In genomic region chr14:96421236-96421635, GRCh38 we compare ENCODE assay signal across 19 cellular contexts. TPM values are rescaled to one million over a fixed set of nuclear protein-coding genes. Genes with fewer than 3 reads are reported as not detected.
DNase-seq lines count a peak whose midpoint lies in the region; ATAC-seq and TF ChIP-seq lines count a peak whose summit lies in the region.
"Had no signal": no experiment of that assay in that cellular context is flagged by ENCODE, and none has a peak within 500 bp of the region (broad histone marks: within the 10 kb centered on the region; RNA-seq: fewer than 3 reads in every experiment).

No MANE protein-coding gene starts in this region.

- H3K4me1 ChIP-seq in IMR-90 (ENCODE audit: control insufficient read depth, insufficient read depth, low read length) (peaks cover 2% of the 10 kb centered on the region; the same call in 1 of the 2 replicates), neural progenitor cell (peaks cover 6% of the 10 kb centered on the region), prostate gland (replicated peaks) (no peaks in the 10 kb centered on the region), tibial nerve (peaks cover 0 to 8% (median 0%) of the 10 kb centered on the region in 4 donors)
- H3K4me1 ChIP-seq: BLaER1, Caco-2 had no signal

- H3K14ac ChIP-seq in IMR-90 (replicated peaks; ENCODE audit: low read depth, low read length): no peak overlapping the region

- H3F3A ChIP-seq in neural progenitor cell (ENCODE audit: low read depth): no peaks in the 10 kb centered on the region

- TF ChIP-seq POLR2A in IMR-90 (IDR thresholded peaks at IDR 0.05; ENCODE audit: low read depth, low read length) (no peak), prostate gland (IDR thresholded peaks at IDR 0.05) (no peak), tibial nerve (IDR thresholded peaks at IDR 0.05) (no peak)

- H4K5ac ChIP-seq in IMR-90 (ENCODE audit: low read depth, low read length): no peak overlapping the region

- H3K27me3 Mint-ChIP-seq in neural progenitor cell (ENCODE audit: insufficient read depth, low read depth): no peaks in the 10 kb centered on the region
- H3K27me3 Mint-ChIP-seq: CD4-positive, CD25-positive, alpha-beta regulatory T cell had no signal

- H2AK9ac ChIP-seq in IMR-90 (replicated peaks; ENCODE audit: low read depth, low read length, poor library complexity): no peak overlapping the region

- H3K18ac ChIP-seq in IMR-90 (ENCODE audit: low read depth, low read length): no peak overlapping the region

- ATAC-seq in IMR-90 (ENCODE audit: low read depth) (no peak), HG03520 (IDR thresholded peaks at IDR 0.05; ENCODE audit: unreplicated experiment) (no peak)
- ATAC-seq: CD8-positive, alpha-beta T cell had no signal

- H3K27ac Mint-ChIP-seq in neural progenitor cell: peak overlapping the region; percentile 46
- H3K27ac Mint-ChIP-seq: B cell; CD4-positive, CD25-positive, alpha-beta regulatory T cell; CD8-positive, alpha-beta T cell had no signal

- intact Hi-C loops in IMR-90 (cut with micrococcal nuclease) (loop anchor here (5.0 to 10.0 kb wide), 2 partner anchors 59 to 856 kb away; partner anchors contain the start of genes ATG2B and GSKIP), prostate gland (cut with DNase I) (loop anchor here (5.0 kb wide), 2 partner anchors 124 to 319 kb away; no protein-coding TSS in a partner anchor)

- POLR2A ChIA-PET in IMR-90 (lab: Charles Lee; ENCODE audit: unreplicated experiment): interaction anchor here (0.6 kb wide), 2 partner anchors 52 to 202 kb away, joined by 3 read pairs; no protein-coding TSS in a partner anchor

- no peak overlapping the region for H2AFZ ChIP-seq in IMR-90 (replicated peaks; ENCODE audit: low read length, poor library complexity)
- H2AFZ ChIP-seq in neural progenitor cell (replicated peaks): no peak overlapping the region
- H2AFZ ChIP-seq: GM23248 had no signal

- H4K91ac ChIP-seq in IMR-90 (ENCODE audit: insufficient read depth, low read depth, low read length): no peak overlapping the region

- in situ Hi-C loops in IMR-90 (cut with MboI; ENCODE audit: low sequenced_read_pairs): loop anchor here (5.0 to 25.0 kb wide), 2 partner anchors 324 to 859 kb away; no protein-coding TSS in a partner anchor

- H3K27ac ChIP-seq in IMR-90 (ENCODE audit: insufficient read depth, low read length) (no peak overlapping the region), neural progenitor cell (no peak overlapping the region), prostate gland (no peak overlapping the region), tibial nerve (no peak overlapping the region)
- H3K27ac ChIP-seq: 22Rv1, BLaER1, C4-2B, GM23248 had no signal

- peaks cover 27% of the 10 kb centered on the region for H3K4me1 Mint-ChIP-seq in neural progenitor cell

- H3K4ac ChIP-seq in IMR-90 (ENCODE audit: low read depth, low read length): no peak overlapping the region

- dilution Hi-C loops in IMR-90 (cut with HindIII; ENCODE audit: low sequenced_read_pairs, unreplicated experiment): no loop called here

- no peaks in the 10 kb centered on the region for H3K27me3 ChIP-seq in IMR-90 (ENCODE audit: control insufficient read depth, insufficient read depth, low read length)
- no peaks in the 10 kb centered on the region for H3K27me3 ChIP-seq in neural progenitor cell
- no peaks in the 10 kb centered on the region for H3K27me3 ChIP-seq in prostate gland (replicated peaks; ENCODE audit: insufficient read depth)
- no peaks in the 10 kb centered on the region for H3K27me3 ChIP-seq in tibial nerve
- H3K27me3 ChIP-seq: BLaER1 had no signal

- H2BK15ac ChIP-seq in IMR-90 (ENCODE audit: low read depth, low read length): no peak overlapping the region

- H3K4me2 ChIP-seq in IMR-90 (ENCODE audit: low read depth, low read length) (no peak overlapping the region), neural progenitor cell (no peak overlapping the region)
- H3K4me2 ChIP-seq: BLaER1 had no signal

- H3K56ac ChIP-seq in IMR-90 (ENCODE audit: extremely low read depth, insufficient read depth, low read length): no peak overlapping the region

- 47% methylated on average over 6 of the region's 6 CpGs; no CpG with 5 or more reads in 1 of the 2 experiments for WGBS in IMR-90 (ENCODE audit: extremely low coverage in 2 of 2, insufficient read length in 1 of 2), 2 experiments
- 90% methylated on average over 6 of the region's 6 CpGs for WGBS in prostate gland
- WGBS in tibial nerve, 2 donors: 87 to 90% methylated on average over 6 of the region's 6 CpGs

- H3K9me1 ChIP-seq in IMR-90 (ENCODE audit: insufficient read depth, low read length): no peaks in the 10 kb centered on the region

- no peak for TF ChIP-seq CTCF in IMR-90 (conservative IDR thresholded peaks at IDR 0.05; ENCODE audit: low read depth, low read length)
- no peak for TF ChIP-seq CTCF in fibroblast of pulmonary artery (IDR thresholded peaks at IDR 0.05; ENCODE audit: low read length, missing control alignments)
- TF ChIP-seq CTCF in neural progenitor cell (IDR thresholded peaks at IDR 0.05): no peak
- no peak for TF ChIP-seq CTCF in prostate gland (IDR thresholded peaks at IDR 0.05)
- TF ChIP-seq CTCF in tibial nerve (IDR thresholded peaks at IDR 0.05): no peak

- no peak overlapping the region for H3K23ac ChIP-seq in IMR-90 (ENCODE audit: low read depth, low read length)

- BruUV-seq in IMR-90 (replicated peaks; lab: Mats Ljungman, UMichigan): no TSS peak

- H3K9ac ChIP-seq in IMR-90 (ENCODE audit: low read depth, low read length) (no peak overlapping the region), neural progenitor cell (no peak overlapping the region)
- H3K9ac ChIP-seq: BLaER1, GM23248 had no signal

- no peaks in the 10 kb centered on the region for H3K79me1 ChIP-seq in IMR-90 (ENCODE audit: low read depth in 1 of 2, low read length in 2 of 2)

- no peak overlapping the region for H2BK120ac ChIP-seq in IMR-90 (ENCODE audit: low read depth, low read length)

- no peak overlapping the region for H2AK5ac ChIP-seq in IMR-90 (ENCODE audit: low read depth, low read length)

- no peak overlapping the region for H2BK5ac ChIP-seq in IMR-90 (ENCODE audit: low read depth, low read length, poor library complexity, severe bottlenecking)

- CTCF ChIA-PET in IMR-90 (lab: Yijun Ruan, JAX): no interaction called here

- H3K9me3 Mint-ChIP-seq in neural progenitor cell: no peaks in the 10 kb centered on the region
- H3K9me3 Mint-ChIP-seq: CD4-positive, CD25-positive, alpha-beta regulatory T cell; CD8-positive, alpha-beta T cell had no signal

- H4K20me1 ChIP-seq in IMR-90 (ENCODE audit: insufficient read depth, low read length): no peaks in the 10 kb centered on the region
- H4K20me1 ChIP-seq in neural progenitor cell (ENCODE audit: low read depth): no peaks in the 10 kb centered on the region
- H4K20me1 ChIP-seq: BLaER1 had no signal

- H3K9me3 ChIP-seq in IMR-90 (ENCODE audit: control insufficient read depth, insufficient read depth, low read length): no peaks in the 10 kb centered on the region
- no peaks in the 10 kb centered on the region for H3K9me3 ChIP-seq in neural progenitor cell (ENCODE audit: low read depth)
- H3K9me3 ChIP-seq in prostate gland: no peaks in the 10 kb centered on the region
- no peaks in the 10 kb centered on the region for H3K9me3 ChIP-seq in tibial nerve
- H3K9me3 ChIP-seq: Caco-2 had no signal

- H3K36me3 Mint-ChIP-seq in neural progenitor cell: no peaks in the 10 kb centered on the region
- H3K36me3 Mint-ChIP-seq: CD4-positive, CD25-positive, alpha-beta regulatory T cell; CD8-positive, alpha-beta T cell had no signal

- no peak for TF ChIP-seq EP300 in tibial nerve (IDR thresholded peaks at IDR 0.05)

- H4K8ac ChIP-seq in IMR-90 (ENCODE audit: low read depth in 2 of 2, low read length in 2 of 2): no peak overlapping the region

- no peak for TF ChIP-seq RAD21 in IMR-90 (IDR thresholded peaks at IDR 0.05; ENCODE audit: low read length)

- H3K36me3 ChIP-seq in IMR-90 (ENCODE audit: control insufficient read depth, insufficient read depth, low read length) (no peaks in the 10 kb centered on the region), neural progenitor cell (no peaks in the 10 kb centered on the region), prostate gland (no peaks in the 10 kb centered on the region), tibial nerve (no peaks in the 10 kb centered on the region)
- H3K36me3 ChIP-seq: BLaER1 had no signal

- DNase-seq in IMR-90 (peak; percentile 10), amniotic epithelial cell (ENCODE audit: low read depth) (peak; percentile 44), fibroblast of pulmonary artery (ENCODE audit: low read depth) (peak; percentile 23), neural progenitor cell (ENCODE audit: low spot score) (no peak), prostate gland (ENCODE audit: low spot score) (no peak), tibial nerve (ENCODE audit: low spot score in 2 of 2) (no peak)
- DNase-seq: Caco-2; CD4-positive, CD25-positive, alpha-beta regulatory T cell; CD8-positive, alpha-beta T cell; DMS153; DND-41; GM23248; H7; HCEC 1CT had no signal

- no peak overlapping the region for H3K4me3 Mint-ChIP-seq in neural progenitor cell
- H3K4me3 Mint-ChIP-seq: B cell; CD4-positive, CD25-positive, alpha-beta regulatory T cell; CD8-positive, alpha-beta T cell had no signal

- no peaks in the 10 kb centered on the region for H3K79me2 ChIP-seq in neural progenitor cell (ENCODE audit: low read depth)

- H2BK20ac ChIP-seq in IMR-90 (ENCODE audit: low read depth, low read length): no peak overlapping the region

- H3K4me3 ChIP-seq in IMR-90 (ENCODE audit: insufficient read depth, low read depth, low read length) (no peak overlapping the region), fibroblast of pulmonary artery (replicated peaks; ENCODE audit: low read depth, low read length) (no peak overlapping the region), neural progenitor cell (no peak overlapping the region), prostate gland (no peak overlapping the region), tibial nerve (no peak overlapping the region)
- H3K4me3 ChIP-seq: BLaER1, GM23248 had no signal

RNA-seq across cellular contexts. Expression of gene AK7, which starts 29.3 kb away (rescaled TPM):
- total RNA-seq in IMR-90 (2012; rRNA removed) (under 0.01 TPM in 1 of 2 replicates, not detected in the other), neural progenitor cell (ENCODE audit: low replicate concordance) (8.0 and 9.0 TPM in 2 replicates), prostate gland (1 to 10 TPM; 3.3 to 4.0 TPM), tibial nerve (1 to 10 TPM in 3 of 4 donors, under 1 TPM in 1; 0.90 to 8.4 (median 4.4) TPM)
- 0.10 and 0.21 TPM in 2 replicates for polyA plus RNA-seq in IMR-90 (2012; rRNA removed)
- 0.06 and 0.12 TPM in 2 replicates for polyA plus RNA-seq in IMR-90 (2012; cell fraction: cytosol; rRNA removed)
- 0.32 TPM in 1 of 2 replicates, not detected in the other for polyA plus RNA-seq in IMR-90 (2012; cell fraction: nucleus; rRNA removed; ENCODE audit: low replicate concordance)
- total RNA-seq: CD4-positive, CD25-positive, alpha-beta regulatory T cell; CD8-positive, alpha-beta T cell; GM23248 had no signal

RNA-seq across cellular contexts. Expression of gene GSKIP, which starts 57.9 kb away (rescaled TPM):
- total RNA-seq in IMR-90 (2012; rRNA removed): 22.0 and 34.7 TPM in 2 replicates
- polyA plus RNA-seq in IMR-90 (2012; rRNA removed): 9.4 and 11.7 TPM in 2 replicates
- polyA plus RNA-seq in IMR-90 (2012; cell fraction: cytosol; rRNA removed): 1.6 and 2.8 TPM in 2 replicates
- 0.50 and 4.1 TPM in 2 replicates for polyA plus RNA-seq in IMR-90 (2012; cell fraction: nucleus; rRNA removed; ENCODE audit: low replicate concordance)
- 48.4 and 73.2 TPM in 2 replicates for total RNA-seq in neural progenitor cell (ENCODE audit: low replicate concordance)
- 10 to 100 TPM; 10.7 to 28.9 TPM for total RNA-seq in prostate gland
- total RNA-seq in tibial nerve: 10 to 100 TPM in 3 of 4 donors, 1 to 10 TPM in 1; 9.9 to 23.2 (median 13.3) TPM

RNA-seq across cellular contexts. Expression of gene ATG2B, which starts 58.1 kb away (rescaled TPM):
- 20.6 and 22.0 TPM in 2 replicates for total RNA-seq in IMR-90 (2012; rRNA removed)
- polyA plus RNA-seq in IMR-90 (2012; rRNA removed): 6.1 and 6.9 TPM in 2 replicates
- polyA plus RNA-seq in IMR-90 (2012; cell fraction: cytosol; rRNA removed): 1.8 and 2.9 TPM in 2 replicates
- 4.7 and 21.1 TPM in 2 replicates for polyA plus RNA-seq in IMR-90 (2012; cell fraction: nucleus; rRNA removed; ENCODE audit: low replicate concordance)
- 11.9 and 12.3 TPM in 2 replicates for total RNA-seq in neural progenitor cell (ENCODE audit: low replicate concordance)
- 10 to 100 TPM; 24.5 to 43.3 TPM for total RNA-seq in prostate gland
- 10 to 100 TPM; 26.4 to 44.9 (median 37.6) TPM for total RNA-seq in tibial nerve

Comparison
In these comparisons a context has a peak if more than half of its experiments do, and no peak if none do; other contexts are left out.
1. DNase-seq: peak in IMR-90 (single experiment), amniotic epithelial cell (single experiment) and fibroblast of pulmonary artery (single experiment); none in neural progenitor cell (single experiment), prostate gland (single experiment) and tibial nerve (0 of 2).